18 cellular contexts compared by ENCODE assay signal in the genomic region with DNA sequence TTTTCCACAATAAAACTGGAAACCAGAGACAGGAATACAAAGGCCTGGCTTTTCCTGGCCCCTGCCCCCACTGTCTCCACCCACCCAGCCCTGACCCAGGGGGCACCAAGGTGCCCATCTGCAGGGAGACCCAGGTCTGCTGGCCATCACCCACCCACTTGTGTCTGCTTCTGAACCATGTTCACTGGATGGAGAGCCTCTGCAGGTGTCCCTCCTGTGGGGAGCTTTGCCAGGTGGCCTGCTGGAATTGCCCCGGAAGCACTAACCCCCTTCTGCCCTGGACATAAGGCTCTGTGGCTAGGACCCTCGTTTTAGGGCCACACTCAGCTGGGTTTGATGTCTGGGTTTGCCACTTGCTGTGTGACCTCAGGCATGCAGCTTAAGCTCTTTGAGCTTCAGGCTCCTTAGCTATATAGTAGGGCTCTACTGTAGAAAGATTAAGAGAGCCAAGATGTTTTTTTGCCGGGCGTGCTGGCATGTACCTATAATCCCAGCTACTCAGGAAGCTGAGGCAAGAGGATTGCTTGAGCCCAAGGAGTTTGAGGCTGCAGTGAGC.
"Had no signal": no experiment of that assay in that cellular context is flagged by ENCODE, and none has a peak within 500 bp of the region (broad histone marks: within the 10 kb centered on the region; RNA-seq: fewer than 3 reads in every experiment).

No MANE protein-coding gene starts in this region.

- FAIRE-seq: astrocyte, colon, islet of Langerhans had no signal

- H3K4me1 ChIP-seq: neural progenitor cell had no signal

- DNase-seq: activated CD4-positive, alpha-beta memory T cell treated with anti-CD3 and anti-CD28 coated beads, Interleukin-2, amount 10 ng/mL, durations not matched to agents 7 days and 5 days; activated CD4-positive, alpha-beta T cell treated with anti-CD3 and anti-CD28 coated beads for 1 hour; activated gamma-delta T cell; activated T-cell treated with anti-CD3 and anti-CD28 coated beads, Interleukin-2, amount 50 U/mL, for 48 hours; esophagus squamous epithelium; foreskin fibroblast; right cardiac atrium; stimulated activated CD4-positive, alpha-beta T cell treated with anti-CD3 and anti-CD28 coated beads, Interleukin-2, amount 100 ng/mL, for 24 hours; stimulated activated naive B cell treated with anti-CD40 and anti-IgM and Interleukin-4, amounts not matched to agents 10 μg/mL and 1 μg/mL and 100 μg/mL, for 72 hours had no signal

- H3K4me3 ChIP-seq: cardiac muscle cell, esophagus squamous epithelium, left lung, neural progenitor cell, tibial nerve had no signal

- H3K9me3 Mint-ChIP-seq: activated CD4-positive, alpha-beta memory T cell treated with anti-CD3 and anti-CD28 coated beads, Interleukin-2, amount 10 ng/mL, durations not matched to agents 7 days and 5 days; memory B cell; stimulated activated naive B cell treated with anti-CD40 and anti-IgM and Interleukin-4, amounts not matched to agents 10 μg/mL and 1 μg/mL and 100 μg/mL, for 72 hours; T-helper 2 cell treated with Interferon-gamma antibody and Interleukin-4, amounts not matched to agents 5 μg/mL and 100 μg/mL, for 36 hours had no signal

- H3K9ac ChIP-seq: neural progenitor cell had no signal

- H3K9me3 ChIP-seq: esophagus squamous epithelium, left lung, tibial nerve had no signal

- ATAC-seq: left lung; right cardiac atrium; stimulated activated naive B cell treated with anti-CD40 and anti-IgM and Interleukin-4, amounts not matched to agents 10 μg/mL and 1 μg/mL and 100 μg/mL, for 72 hours had no signal

- H3K36me3 ChIP-seq: cardiac muscle cell, neural progenitor cell had no signal

- H3K27me3 ChIP-seq: tibial nerve had no signal

- H3K4me3 Mint-ChIP-seq: activated CD4-positive, alpha-beta memory T cell treated with anti-CD3 and anti-CD28 coated beads, Interleukin-2, amount 10 ng/mL, durations not matched to agents 7 days and 5 days; memory B cell; neural progenitor cell; stimulated activated naive B cell treated with anti-CD40 and anti-IgM and Interleukin-4, amounts not matched to agents 10 μg/mL and 1 μg/mL and 100 μg/mL, for 72 hours; T-helper 2 cell treated with Interferon-gamma antibody and Interleukin-4, amounts not matched to agents 5 μg/mL and 100 μg/mL, for 36 hours had no signal

- H3K27ac Mint-ChIP-seq: activated CD4-positive, alpha-beta memory T cell treated with anti-CD3 and anti-CD28 coated beads, Interleukin-2, amount 10 ng/mL, durations not matched to agents 7 days and 5 days; memory B cell; neural progenitor cell; stimulated activated naive B cell treated with anti-CD40 and anti-IgM and Interleukin-4, amounts not matched to agents 10 μg/mL and 1 μg/mL and 100 μg/mL, for 72 hours; T-helper 2 cell treated with Interferon-gamma antibody and Interleukin-4, amounts not matched to agents 5 μg/mL and 100 μg/mL, for 36 hours had no signal

- H3K27ac ChIP-seq: cardiac muscle cell, esophagus squamous epithelium, left lung, neural progenitor cell, tibial nerve had no signal

- H3K36me3 Mint-ChIP-seq: memory B cell had no signal
